ENCODE assay signal across 1 cellular context in the genomic region with DNA sequence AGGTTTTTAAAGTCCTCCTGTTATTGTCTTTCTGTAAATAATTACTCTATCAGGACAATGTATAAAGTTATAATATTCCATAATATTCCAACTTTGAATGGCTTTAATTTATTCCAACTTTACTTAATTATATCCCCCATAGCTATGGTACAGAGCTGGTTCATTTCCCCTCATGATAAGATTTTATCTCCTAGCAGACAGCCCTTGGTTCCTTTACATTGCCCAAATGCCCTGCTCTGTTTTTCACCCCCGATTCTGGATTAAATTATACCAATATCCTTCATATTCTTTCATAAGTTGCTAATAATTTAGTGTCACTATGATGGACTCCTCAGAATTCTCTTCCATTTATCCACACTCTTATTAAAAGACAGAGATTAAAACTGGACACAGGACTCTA.
TF ChIP-seq lines count a peak whose summit lies in the region.

No MANE protein-coding gene starts in this region.

TF ChIP-seq in SK-N-SH, 30 proteins besides CTCF, POLR2A, EP300 and RAD21 (continued from another document):
- TF ChIP-seq RCOR1 (IDR thresholded peaks at IDR 0.05; ENCODE audit: low read length): peak; percentile 99
TF ChIP-seq in SK-N-SH: peak in this region for 8.
